In genomic region chr10:69665457-69666320, GRCh38 we compare ENCODE assay signal across 19 cellular contexts. TPM values are rescaled to one million over a fixed set of nuclear protein-coding genes. Genes with fewer than 3 reads are reported as not detected.
DNase-seq lines count a peak whose midpoint lies in the region; ATAC-seq, FAIRE-seq and TF ChIP-seq lines count a peak whose summit lies in the region.
"Had no signal": no experiment of that assay in that cellular context is flagged by ENCODE, and none has a peak within 500 bp of the region (broad histone marks: within the 10 kb centered on the region; RNA-seq: fewer than 3 reads in every experiment).

No MANE protein-coding gene starts in this region.

- no peak overlapping the region for H4K91ac ChIP-seq in H9 (ENCODE audit: insufficient read length, low read depth, low read length)

- H3K79me2 ChIP-seq in H9 (ENCODE audit: insufficient read depth, low read length) = no peaks in the 10 kb centered on the region
- no peaks in the 10 kb centered on the region for H3K79me2 ChIP-seq in OCI-LY1 (ENCODE audit: insufficient read depth, low read length)

- H2BK12ac ChIP-seq in H9 (ENCODE audit: insufficient read length, low read depth, low read length) = no peak overlapping the region

- DNase-seq in H9 (no peak), left lobe of liver (ENCODE audit: low spot score) (no peak), pancreas (peak in 3 of 6 donors; percentile 28 to 43 (median 34)), BE2C (no peak), Peyer's patch (no peak), osteocyte (ENCODE audit: extremely low spot score, unreplicated experiment) (no peak)
- DNase-seq in activated effector memory CD4-positive, alpha-beta T cell treated with Interleukin-2 at 50 U/mL for 16 hours = no peak
- DNase-seq: DMS79 treated with DMSO at 0.1 percent for 48 hours, MV-4-11, NCI-H1417, NCI-H1930, NCI-H226, NCI-H524, NCI-H82, SW 1271 had no signal

- no peak overlapping the region for H2BK120ac ChIP-seq in H9 (ENCODE audit: low read depth, low read length, poor library complexity, severe bottlenecking)

- H3K36me3 ChIP-seq in OCI-LY1 (ENCODE audit: insufficient read depth, low read length) (no peaks in the 10 kb centered on the region), pancreas (no peaks in the 10 kb centered on the region), BE2C (no peaks in the 10 kb centered on the region), Peyer's patch (no peaks in the 10 kb centered on the region)

- H3K27ac ChIP-seq in H9 (ENCODE audit: insufficient read length, low read depth, low read length) (no peak overlapping the region), OCI-LY1 (ENCODE audit: low read depth, low read length, poor library complexity, severe bottlenecking) (no peak overlapping the region), pancreas (peak overlapping the region in 1 of 4 donors; percentile 3), Peyer's patch (no peak overlapping the region)
- H3K27ac ChIP-seq: C4-2B, KMS-11 had no signal

- H3K27me3 Mint-ChIP-seq in H9 (ENCODE audit: low read depth) (peaks cover 19% of the 10 kb centered on the region), osteocyte (ENCODE audit: unreplicated experiment) (peaks cover 1% of the 10 kb centered on the region)

- no peaks in the 10 kb centered on the region for H3K9me3 ChIP-seq in H9 (ENCODE audit: control insufficient read depth, low read depth, low read length)
- no peaks in the 10 kb centered on the region for H3K9me3 ChIP-seq in OCI-LY1 (ENCODE audit: low read length)
- H3K9me3 ChIP-seq in pancreas = no peaks in the 10 kb centered on the region
- no peaks in the 10 kb centered on the region for H3K9me3 ChIP-seq in BE2C
- no peaks in the 10 kb centered on the region for H3K9me3 ChIP-seq in Peyer's patch

- no peaks in the 10 kb centered on the region for H3K4me1 ChIP-seq in H9 (ENCODE audit: insufficient read depth, low read length)
- H3K4me1 ChIP-seq in OCI-LY1 (ENCODE audit: insufficient read depth, low read length, severe bottlenecking) = no peaks in the 10 kb centered on the region
- H3K4me1 ChIP-seq in pancreas = peaks cover 8 to 10% (median 10%) of the 10 kb centered on the region in 3 donors
- H3K4me1 ChIP-seq in BE2C = peaks cover 15% of the 10 kb centered on the region
- H3K4me1 ChIP-seq in Peyer's patch = no peaks in the 10 kb centered on the region

- no peak for FAIRE-seq in pancreas (lab: Jason Lieb, UNC)
- FAIRE-seq: H54 had no signal

- no peak overlapping the region for H2BK15ac ChIP-seq in H9 (ENCODE audit: low read depth, low read length)

- H3K9me3 Mint-ChIP-seq in H9 = no peaks in the 10 kb centered on the region
- no peaks in the 10 kb centered on the region for H3K9me3 Mint-ChIP-seq in osteocyte (ENCODE audit: unreplicated experiment)

- ATAC-seq in left lobe of liver = peak; percentile 26
- peak; percentile 40 to 92 (median 70) for ATAC-seq in pancreas

- no peak overlapping the region for H3K18ac ChIP-seq in H9 (ENCODE audit: insufficient read length, low read depth, low read length)

- H2BK20ac ChIP-seq in H9 (ENCODE audit: low read depth, low read length, poor library complexity, severe bottlenecking) = no peak overlapping the region

- H4K20me1 ChIP-seq in H9 (ENCODE audit: control insufficient read depth, insufficient read depth, insufficient read length) (no peaks in the 10 kb centered on the region), OCI-LY1 (ENCODE audit: insufficient read depth, low read length) (no peaks in the 10 kb centered on the region)

- H3K9me2 ChIP-seq in OCI-LY1 (ENCODE audit: low read depth, low read length) = no peaks in the 10 kb centered on the region

- H2AK5ac ChIP-seq in H9 (ENCODE audit: insufficient read length, low read length) = no peak overlapping the region

- no peak overlapping the region for H2AFZ ChIP-seq in H9 (ENCODE audit: low read length)
- no peak overlapping the region for H2AFZ ChIP-seq in OCI-LY1 (ENCODE audit: low read length)

- H4K8ac ChIP-seq in H9 (replicated peaks; ENCODE audit: insufficient read length, low read depth, low read length) = no peak overlapping the region

- H3K9ac ChIP-seq in H9 (ENCODE audit: extremely low read depth, insufficient read length, low read length) (no peak overlapping the region), OCI-LY1 (ENCODE audit: low read length) (no peak overlapping the region)
- H3K9ac ChIP-seq: KMS-11 had no signal

- H3K23ac ChIP-seq in H9 (ENCODE audit: insufficient read length, low read depth, low read length) = no peak overlapping the region

- H3K56ac ChIP-seq in H9 (ENCODE audit: insufficient read length, low read depth, low read length) = no peak overlapping the region

- no peak overlapping the region for H4K5ac ChIP-seq in H9 (ENCODE audit: insufficient read length, low read depth, low read length)

- no peaks in the 10 kb centered on the region for H3K23me2 ChIP-seq in H9 (ENCODE audit: insufficient read length, low read depth, low read length, poor library complexity, severe bottlenecking)

- TF ChIP-seq CTCF in H9 (conservative IDR thresholded peaks at IDR 0.05) (peak; percentile 35; the same call in 2 of the 3 replicates), OCI-LY1 (IDR thresholded peaks at IDR 0.05; ENCODE audit: low read length) (peak; percentile 12; the same call in 1 of the 2 replicates), pancreas (IDR thresholded peaks at IDR 0.05) (no peak), BE2C (IDR thresholded peaks at IDR 0.05; ENCODE audit: low read depth, low read length) (no peak), Peyer's patch (IDR thresholded peaks at IDR 0.05) (no peak), osteocyte (IDR thresholded peaks at IDR 0.05) (no peak)

- H3K4ac ChIP-seq in H9 (ENCODE audit: low read depth, low read length) = no peak overlapping the region

- intact Hi-C loops in pancreas (cut with DNase I) = no loop called here

- H3K4me3 Mint-ChIP-seq in H9 = no peak overlapping the region
- no peak overlapping the region for H3K4me3 Mint-ChIP-seq in osteocyte (ENCODE audit: unreplicated experiment)

- H3F3A ChIP-seq in OCI-LY1 (ENCODE audit: insufficient read depth, low read length) = no peaks in the 10 kb centered on the region

- WGBS in H9 (ENCODE audit: extremely low coverage, insufficient read length, low lambda C conversion rate) = no CpG with 5 or more reads among the region's 17 CpGs
- WGBS in pancreas, 2 donors = 43 to 45% methylated on average over 17 of the region's 17 CpGs

- H3K27me3 ChIP-seq in H9 (ENCODE audit: insufficient read depth, low read length) = no peaks in the 10 kb centered on the region
- H3K27me3 ChIP-seq in OCI-LY1 (ENCODE audit: insufficient read depth, low read length) = no peaks in the 10 kb centered on the region
- H3K27me3 ChIP-seq in pancreas = no peaks in the 10 kb centered on the region
- H3K27me3 ChIP-seq in BE2C = no peaks in the 10 kb centered on the region
- no peaks in the 10 kb centered on the region for H3K27me3 ChIP-seq in Peyer's patch

- H2BK5ac ChIP-seq in H9 (ENCODE audit: insufficient read length, low read length) = no peak overlapping the region

- H3K4me1 Mint-ChIP-seq in H9 = peaks cover 23 to 28% of the 10 kb centered on the region in 2 experiments
- peaks cover 17% of the 10 kb centered on the region for H3K4me1 Mint-ChIP-seq in osteocyte (ENCODE audit: unreplicated experiment)

- H3K4me3 ChIP-seq in OCI-LY1 (ENCODE audit: low read depth, low read length, poor library complexity, severe bottlenecking) (no peak overlapping the region), pancreas (no peak overlapping the region), BE2C (ENCODE audit: low read depth, low read length) (no peak overlapping the region), Peyer's patch (no peak overlapping the region)

- no peak overlapping the region for H3K14ac ChIP-seq in H9 (ENCODE audit: insufficient read depth, low read length)

- H3T11ph ChIP-seq in H9 (ENCODE audit: low read length) = no peak overlapping the region

- H3K27ac Mint-ChIP-seq in H9 = no peak overlapping the region
- H3K27ac Mint-ChIP-seq in osteocyte (ENCODE audit: unreplicated experiment) = no peak overlapping the region

- no peak overlapping the region for H3K4me2 ChIP-seq in H9 (ENCODE audit: insufficient read depth, insufficient read length, low read length)
- H3K4me2 ChIP-seq in OCI-LY1 (ENCODE audit: low read length) = no peak overlapping the region
- H3K4me2 ChIP-seq: KMS-11 had no signal

- TF ChIP-seq POLR2A in Peyer's patch (IDR thresholded peaks at IDR 0.05) = no peak

- H3K36me3 Mint-ChIP-seq in H9 (ENCODE audit: insufficient read depth in 1 of 3, low read depth in 3 of 3) = no peaks in the 10 kb centered on the region
- no peaks in the 10 kb centered on the region for H3K36me3 Mint-ChIP-seq in osteocyte (ENCODE audit: unreplicated experiment)

- H3K79me1 ChIP-seq in H9 (ENCODE audit: insufficient read depth, low read depth, low read length, poor library complexity, severe bottlenecking) = no peaks in the 10 kb centered on the region

RNA-seq across cellular contexts. Expression of gene FAM241B, which starts 35.6 kb away (rescaled TPM):
- total RNA-seq in H9 (2021) (13.7 and 14.7 TPM in 2 replicates), left lobe of liver (1.2 TPM), pancreas (1 to 10 TPM; 2.7 to 5.8 (median 4.4) TPM), Peyer's patch (1 to 10 TPM in 2 of 4 donors, not detected in 2; 1.4 to 2.4 TPM), osteocyte (3.4 TPM in 2 replicates)
- polyA plus RNA-seq in pancreas = 1 to 10 TPM; 7.5 to 8.4 TPM
- polyA plus RNA-seq in BE2C (2012; ENCODE audit: insufficient read depth, insufficient read length, low read depth) = 23.3 TPM

Comparison
In these comparisons a context has a peak if more than half of its experiments do, and no peak if none do; other contexts are left out.
1. CTCF ChIP-seq: peak in H9 (single experiment) and OCI-LY1 (single experiment); none in pancreas (0 of 4), BE2C (single experiment), Peyer's patch (0 of 6) and osteocyte (single experiment).